Comparison of ENCODE assay signal across 1 cellular context in genomic region chr9:94933429-94933828, GRCh38.
TF ChIP-seq lines count a peak whose summit lies in the region.

No MANE protein-coding gene starts in this region.

TF ChIP-seq in SK-N-SH, 30 proteins besides CTCF, POLR2A, EP300 and RAD21 (continued from another document):
- TF ChIP-seq FOSL2 (IDR thresholded peaks at IDR 0.05; ENCODE audit: borderline replicate concordance, low read depth) = 0 out of 2 replicates have a peak, but pooled peaks have one; percentile 11
TF ChIP-seq in SK-N-SH: peak in this region for 2.
